Comparison of ENCODE assay signal across 8 cellular contexts in genomic region chr14:59511916-59512530, GRCh38. TPM values are rescaled to one million over a fixed set of nuclear protein-coding genes. Genes with fewer than 3 reads are reported as not detected.
DNase-seq lines count a peak whose midpoint lies in the region; ATAC-seq lines count a peak whose summit lies in the region.

No MANE protein-coding gene starts in this region.

- in situ Hi-C loops in Caki2 (cut with HindIII; ENCODE audit: low pct_unique_long_range_greater_than_20kb, low sequenced_read_pairs) (no loop called here), HAP-1 (cut with MboI; ENCODE audit: low sequenced_read_pairs) (no loop called here)

- no peaks in the 10 kb centered on the region for H3K36me3 ChIP-seq in HAP-1 (replicated peaks)

- H3K4me1 ChIP-seq in HAP-1 = no peaks in the 10 kb centered on the region

- no peak overlapping the region for H3K4me3 ChIP-seq in HAP-1

- ATAC-seq in GM18520 (IDR thresholded peaks at IDR 0.05; ENCODE audit: unreplicated experiment) (no peak), HG02763 (IDR thresholded peaks at IDR 0.05; ENCODE audit: unreplicated experiment) (no peak)

- H3K9me3 ChIP-seq in HAP-1 = no peaks in the 10 kb centered on the region

- DNase-seq in Caki2 (ENCODE audit: low read depth) (peak; percentile 26), HAP-1 (ENCODE audit: low spot score in 2 of 2) (peak; percentile 45 to 70), SK-N-DZ (ENCODE audit: low spot score) (peak; percentile 25), iPS-NIHi7 (ENCODE audit: extremely low spot score) (peak; percentile 79), RKO (ENCODE audit: low spot score) (no peak), H4 (ENCODE audit: low spot score) (no peak)

- no peaks in the 10 kb centered on the region; the same call in 1 of the 2 replicates for H3K27me3 ChIP-seq in HAP-1 (ENCODE audit: low read depth)

RNA-seq across cellular contexts. Expression of gene JKAMP, which starts 27.7 kb away (rescaled TPM):
- 64.1 and 119 TPM in 2 replicates for total RNA-seq in Caki2 (2014; rRNA removed; shearing (Covaris generic); ENCODE audit: low replicate concordance)
- 80.7 and 91.4 TPM in 2 replicates for polyA plus RNA-seq in SK-N-DZ (2014; cell fraction: cytosol; rRNA removed)
- 76.9 and 96.0 TPM in 2 replicates for polyA plus RNA-seq in SK-N-DZ (2014; cell fraction: nucleus; rRNA removed)
- 145 and 168 TPM in 2 replicates for total RNA-seq in H4 (2014; rRNA removed; shearing (Covaris generic))

RNA-seq across cellular contexts. Expression of gene L3HYPDH, which starts 27.8 kb away (rescaled TPM):
- total RNA-seq in Caki2 (2014; rRNA removed; shearing (Covaris generic); ENCODE audit: low replicate concordance) = 42.2 and 60.6 TPM in 2 replicates
- polyA plus RNA-seq in SK-N-DZ (2014; cell fraction: cytosol; rRNA removed) = 10.6 and 19.5 TPM in 2 replicates
- 92.9 and 96.1 TPM in 2 replicates for polyA plus RNA-seq in SK-N-DZ (2014; cell fraction: nucleus; rRNA removed)
- total RNA-seq in H4 (2014; rRNA removed; shearing (Covaris generic)) = 60.8 and 68.0 TPM in 2 replicates

RNA-seq across cellular contexts. Expression of gene GPR135, which starts 46.8 kb away (rescaled TPM):
- total RNA-seq in Caki2 (2014; rRNA removed; shearing (Covaris generic); ENCODE audit: low replicate concordance) = 0.71 TPM in 1 of 2 replicates, not detected in the other
- 0.79 and 3.0 TPM in 2 replicates for polyA plus RNA-seq in SK-N-DZ (2014; cell fraction: cytosol; rRNA removed)
- 4.4 and 4.7 TPM in 2 replicates for polyA plus RNA-seq in SK-N-DZ (2014; cell fraction: nucleus; rRNA removed)
- total RNA-seq in H4 (2014; rRNA removed; shearing (Covaris generic)) = 0.70 and 2.1 TPM in 2 replicates

Comparison
In these comparisons a context has a peak if more than half of its experiments do, and no peak if none do; other contexts are left out.
1. DNase-seq: peak in Caki2 (single experiment), HAP-1 (2 of 2), SK-N-DZ (single experiment) and iPS-NIHi7 (single experiment); none in RKO (single experiment) and H4 (single experiment).